ENCODE assay signal across 1 cellular context in genomic region chr7:87391020-87391701, GRCh38.
TF ChIP-seq lines count a peak whose summit lies in the region.

No MANE protein-coding gene starts in this region.

TF ChIP-seq in K562, 482 proteins besides CTCF, POLR2A, EP300 and RAD21 (continued from another document and continues in another):
- TF ChIP-seq, protein P1, sequence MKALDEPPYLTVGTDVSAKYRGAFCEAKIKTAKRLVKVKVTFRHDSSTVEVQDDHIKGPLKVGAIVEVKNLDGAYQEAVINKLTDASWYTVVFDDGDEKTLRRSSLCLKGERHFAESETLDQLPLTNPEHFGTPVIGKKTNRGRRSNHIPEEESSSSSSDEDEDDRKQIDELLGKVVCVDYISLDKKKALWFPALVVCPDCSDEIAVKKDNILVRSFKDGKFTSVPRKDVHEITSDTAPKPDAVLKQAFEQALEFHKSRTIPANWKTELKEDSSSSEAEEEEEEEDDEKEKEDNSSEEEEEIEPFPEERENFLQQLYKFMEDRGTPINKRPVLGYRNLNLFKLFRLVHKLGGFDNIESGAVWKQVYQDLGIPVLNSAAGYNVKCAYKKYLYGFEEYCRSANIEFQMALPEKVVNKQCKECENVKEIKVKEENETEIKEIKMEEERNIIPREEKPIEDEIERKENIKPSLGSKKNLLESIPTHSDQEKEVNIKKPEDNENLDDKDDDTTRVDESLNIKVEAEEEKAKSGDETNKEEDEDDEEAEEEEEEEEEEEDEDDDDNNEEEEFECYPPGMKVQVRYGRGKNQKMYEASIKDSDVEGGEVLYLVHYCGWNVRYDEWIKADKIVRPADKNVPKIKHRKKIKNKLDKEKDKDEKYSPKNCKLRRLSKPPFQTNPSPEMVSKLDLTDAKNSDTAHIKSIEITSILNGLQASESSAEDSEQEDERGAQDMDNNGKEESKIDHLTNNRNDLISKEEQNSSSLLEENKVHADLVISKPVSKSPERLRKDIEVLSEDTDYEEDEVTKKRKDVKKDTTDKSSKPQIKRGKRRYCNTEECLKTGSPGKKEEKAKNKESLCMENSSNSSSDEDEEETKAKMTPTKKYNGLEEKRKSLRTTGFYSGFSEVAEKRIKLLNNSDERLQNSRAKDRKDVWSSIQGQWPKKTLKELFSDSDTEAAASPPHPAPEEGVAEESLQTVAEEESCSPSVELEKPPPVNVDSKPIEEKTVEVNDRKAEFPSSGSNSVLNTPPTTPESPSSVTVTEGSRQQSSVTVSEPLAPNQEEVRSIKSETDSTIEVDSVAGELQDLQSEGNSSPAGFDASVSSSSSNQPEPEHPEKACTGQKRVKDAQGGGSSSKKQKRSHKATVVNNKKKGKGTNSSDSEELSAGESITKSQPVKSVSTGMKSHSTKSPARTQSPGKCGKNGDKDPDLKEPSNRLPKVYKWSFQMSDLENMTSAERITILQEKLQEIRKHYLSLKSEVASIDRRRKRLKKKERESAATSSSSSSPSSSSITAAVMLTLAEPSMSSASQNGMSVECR (CRISPR knock-in tag; IDR thresholded peaks at IDR 0.05): no peak
- TF ChIP-seq CC2D1A (IDR thresholded peaks at IDR 0.05) (no peak), FOXP1 (CRISPR knock-in tag; IDR thresholded peaks at IDR 0.05) (no peak), NFE2 (IDR thresholded peaks at IDR 0.05; ENCODE audit: low read depth) (peak; percentile 86), SREBF1 (IDR thresholded peaks at IDR 0.05; ENCODE audit: borderline replicate concordance, low read depth, low read length) (no peak), MAFG (tag; conservative IDR thresholded peaks at IDR 0.05) (peak; percentile 82), GABPB1 (CRISPR knock-in tag; IDR thresholded peaks at IDR 0.05) (no peak), TAF9B (IDR thresholded peaks at IDR 0.05; ENCODE audit: partially characterized antibody) (no peak), ZKSCAN3 (CRISPR knock-in tag; IDR thresholded peaks at IDR 0.05) (no peak), ZNF561 (CRISPR knock-in tag; conservative IDR thresholded peaks at IDR 0.05) (no peak), MBD1 (CRISPR knock-in tag; IDR thresholded peaks at IDR 0.05) (no peak), CGGBP1 (CRISPR knock-in tag; IDR thresholded peaks at IDR 0.05) (no peak), SNIP1 (IDR thresholded peaks at IDR 0.05; ENCODE audit: low read depth) (no peak), ZNF184 (CRISPR knock-in tag; IDR thresholded peaks at IDR 0.05) (no peak), BACH1 (tag; IDR thresholded peaks at IDR 0.05) (peak; percentile 81), NFRKB (IDR thresholded peaks at IDR 0.05; ENCODE audit: low read depth) (peak; percentile 92), KDM1A (IDR thresholded peaks at IDR 0.05) (no peak), NONO (IDR thresholded peaks at IDR 0.05; ENCODE audit: low read depth in 2 of 2, low read length in 1 of 2) (no peak; a peak in 1 of 4 replicates), JUN (IDR thresholded peaks at IDR 0.05; ENCODE audit: borderline replicate concordance, low read depth, low read length) (no peak), JUN (CRISPR knock-in tag; IDR thresholded peaks at IDR 0.05; ENCODE audit: borderline replicate concordance) (no peak), FOXM1 (IDR thresholded peaks at IDR 0.05; ENCODE audit: low read depth) (no peak), FOXM1 (CRISPR knock-in tag; IDR thresholded peaks at IDR 0.05; ENCODE audit: low read depth) (no peak), ZNF12 (CRISPR knock-in tag; IDR thresholded peaks at IDR 0.05) (no peak), MCM2 (IDR thresholded peaks at IDR 0.05; ENCODE audit: low read depth) (no peak), SMARCE1 (IDR thresholded peaks at IDR 0.05) (no peak), KDM5B (IDR thresholded peaks at IDR 0.05; ENCODE audit: insufficient replicate concordance, low read depth, low read length) (no peak), SLC30A9 (CRISPR knock-in tag; IDR thresholded peaks at IDR 0.05) (no peak), CREB3L1 (IDR thresholded peaks at IDR 0.05; ENCODE audit: borderline replicate concordance, low read depth) (no peak)
- TF ChIP-seq, protein P2, sequence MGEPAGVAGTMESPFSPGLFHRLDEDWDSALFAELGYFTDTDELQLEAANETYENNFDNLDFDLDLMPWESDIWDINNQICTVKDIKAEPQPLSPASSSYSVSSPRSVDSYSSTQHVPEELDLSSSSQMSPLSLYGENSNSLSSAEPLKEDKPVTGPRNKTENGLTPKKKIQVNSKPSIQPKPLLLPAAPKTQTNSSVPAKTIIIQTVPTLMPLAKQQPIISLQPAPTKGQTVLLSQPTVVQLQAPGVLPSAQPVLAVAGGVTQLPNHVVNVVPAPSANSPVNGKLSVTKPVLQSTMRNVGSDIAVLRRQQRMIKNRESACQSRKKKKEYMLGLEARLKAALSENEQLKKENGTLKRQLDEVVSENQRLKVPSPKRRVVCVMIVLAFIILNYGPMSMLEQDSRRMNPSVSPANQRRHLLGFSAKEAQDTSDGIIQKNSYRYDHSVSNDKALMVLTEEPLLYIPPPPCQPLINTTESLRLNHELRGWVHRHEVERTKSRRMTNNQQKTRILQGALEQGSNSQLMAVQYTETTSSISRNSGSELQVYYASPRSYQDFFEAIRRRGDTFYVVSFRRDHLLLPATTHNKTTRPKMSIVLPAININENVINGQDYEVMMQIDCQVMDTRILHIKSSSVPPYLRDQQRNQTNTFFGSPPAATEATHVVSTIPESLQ (CRISPR knock-in tag; IDR thresholded peaks at IDR 0.05): no peak
- TF ChIP-seq, protein P3, sequence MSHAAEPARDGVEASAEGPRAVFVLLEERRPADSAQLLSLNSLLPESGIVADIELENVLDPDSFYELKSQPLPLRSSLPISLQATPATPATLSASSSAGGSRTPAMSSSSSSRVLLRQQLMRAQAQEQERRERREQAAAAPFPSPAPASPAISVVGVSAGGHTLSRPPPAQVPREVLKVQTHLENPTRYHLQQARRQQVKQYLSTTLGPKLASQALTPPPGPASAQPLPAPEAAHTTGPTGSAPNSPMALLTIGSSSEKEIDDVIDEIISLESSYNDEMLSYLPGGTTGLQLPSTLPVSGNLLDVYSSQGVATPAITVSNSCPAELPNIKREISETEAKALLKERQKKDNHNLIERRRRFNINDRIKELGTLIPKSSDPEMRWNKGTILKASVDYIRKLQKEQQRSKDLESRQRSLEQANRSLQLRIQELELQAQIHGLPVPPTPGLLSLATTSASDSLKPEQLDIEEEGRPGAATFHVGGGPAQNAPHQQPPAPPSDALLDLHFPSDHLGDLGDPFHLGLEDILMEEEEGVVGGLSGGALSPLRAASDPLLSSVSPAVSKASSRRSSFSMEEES (CRISPR knock-in tag; IDR thresholded peaks at IDR 0.05): no peak
- TF ChIP-seq, protein P4, sequence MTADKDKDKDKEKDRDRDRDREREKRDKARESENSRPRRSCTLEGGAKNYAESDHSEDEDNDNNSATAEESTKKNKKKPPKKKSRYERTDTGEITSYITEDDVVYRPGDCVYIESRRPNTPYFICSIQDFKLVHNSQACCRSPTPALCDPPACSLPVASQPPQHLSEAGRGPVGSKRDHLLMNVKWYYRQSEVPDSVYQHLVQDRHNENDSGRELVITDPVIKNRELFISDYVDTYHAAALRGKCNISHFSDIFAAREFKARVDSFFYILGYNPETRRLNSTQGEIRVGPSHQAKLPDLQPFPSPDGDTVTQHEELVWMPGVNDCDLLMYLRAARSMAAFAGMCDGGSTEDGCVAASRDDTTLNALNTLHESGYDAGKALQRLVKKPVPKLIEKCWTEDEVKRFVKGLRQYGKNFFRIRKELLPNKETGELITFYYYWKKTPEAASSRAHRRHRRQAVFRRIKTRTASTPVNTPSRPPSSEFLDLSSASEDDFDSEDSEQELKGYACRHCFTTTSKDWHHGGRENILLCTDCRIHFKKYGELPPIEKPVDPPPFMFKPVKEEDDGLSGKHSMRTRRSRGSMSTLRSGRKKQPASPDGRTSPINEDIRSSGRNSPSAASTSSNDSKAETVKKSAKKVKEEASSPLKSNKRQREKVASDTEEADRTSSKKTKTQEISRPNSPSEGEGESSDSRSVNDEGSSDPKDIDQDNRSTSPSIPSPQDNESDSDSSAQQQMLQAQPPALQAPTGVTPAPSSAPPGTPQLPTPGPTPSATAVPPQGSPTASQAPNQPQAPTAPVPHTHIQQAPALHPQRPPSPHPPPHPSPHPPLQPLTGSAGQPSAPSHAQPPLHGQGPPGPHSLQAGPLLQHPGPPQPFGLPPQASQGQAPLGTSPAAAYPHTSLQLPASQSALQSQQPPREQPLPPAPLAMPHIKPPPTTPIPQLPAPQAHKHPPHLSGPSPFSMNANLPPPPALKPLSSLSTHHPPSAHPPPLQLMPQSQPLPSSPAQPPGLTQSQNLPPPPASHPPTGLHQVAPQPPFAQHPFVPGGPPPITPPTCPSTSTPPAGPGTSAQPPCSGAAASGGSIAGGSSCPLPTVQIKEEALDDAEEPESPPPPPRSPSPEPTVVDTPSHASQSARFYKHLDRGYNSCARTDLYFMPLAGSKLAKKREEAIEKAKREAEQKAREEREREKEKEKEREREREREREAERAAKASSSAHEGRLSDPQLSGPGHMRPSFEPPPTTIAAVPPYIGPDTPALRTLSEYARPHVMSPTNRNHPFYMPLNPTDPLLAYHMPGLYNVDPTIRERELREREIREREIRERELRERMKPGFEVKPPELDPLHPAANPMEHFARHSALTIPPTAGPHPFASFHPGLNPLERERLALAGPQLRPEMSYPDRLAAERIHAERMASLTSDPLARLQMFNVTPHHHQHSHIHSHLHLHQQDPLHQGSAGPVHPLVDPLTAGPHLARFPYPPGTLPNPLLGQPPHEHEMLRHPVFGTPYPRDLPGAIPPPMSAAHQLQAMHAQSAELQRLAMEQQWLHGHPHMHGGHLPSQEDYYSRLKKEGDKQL (CRISPR knock-in tag; IDR thresholded peaks at IDR 0.05; ENCODE audit: borderline replicate concordance): no peak
- TF ChIP-seq, protein P5, sequence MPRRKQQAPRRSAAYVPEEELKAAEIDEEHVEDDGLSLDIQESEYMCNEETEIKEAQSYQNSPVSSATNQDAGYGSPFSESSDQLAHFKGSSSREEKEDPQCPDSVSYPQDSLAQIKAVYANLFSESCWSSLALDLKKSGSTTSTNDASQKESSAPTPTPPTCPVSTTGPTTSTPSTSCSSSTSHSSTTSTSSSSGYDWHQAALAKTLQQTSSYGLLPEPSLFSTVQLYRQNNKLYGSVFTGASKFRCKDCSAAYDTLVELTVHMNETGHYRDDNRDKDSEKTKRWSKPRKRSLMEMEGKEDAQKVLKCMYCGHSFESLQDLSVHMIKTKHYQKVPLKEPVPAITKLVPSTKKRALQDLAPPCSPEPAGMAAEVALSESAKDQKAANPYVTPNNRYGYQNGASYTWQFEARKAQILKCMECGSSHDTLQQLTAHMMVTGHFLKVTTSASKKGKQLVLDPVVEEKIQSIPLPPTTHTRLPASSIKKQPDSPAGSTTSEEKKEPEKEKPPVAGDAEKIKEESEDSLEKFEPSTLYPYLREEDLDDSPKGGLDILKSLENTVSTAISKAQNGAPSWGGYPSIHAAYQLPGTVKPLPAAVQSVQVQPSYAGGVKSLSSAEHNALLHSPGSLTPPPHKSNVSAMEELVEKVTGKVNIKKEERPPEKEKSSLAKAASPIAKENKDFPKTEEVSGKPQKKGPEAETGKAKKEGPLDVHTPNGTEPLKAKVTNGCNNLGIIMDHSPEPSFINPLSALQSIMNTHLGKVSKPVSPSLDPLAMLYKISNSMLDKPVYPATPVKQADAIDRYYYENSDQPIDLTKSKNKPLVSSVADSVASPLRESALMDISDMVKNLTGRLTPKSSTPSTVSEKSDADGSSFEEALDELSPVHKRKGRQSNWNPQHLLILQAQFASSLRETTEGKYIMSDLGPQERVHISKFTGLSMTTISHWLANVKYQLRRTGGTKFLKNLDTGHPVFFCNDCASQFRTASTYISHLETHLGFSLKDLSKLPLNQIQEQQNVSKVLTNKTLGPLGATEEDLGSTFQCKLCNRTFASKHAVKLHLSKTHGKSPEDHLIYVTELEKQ (CRISPR knock-in tag; IDR thresholded peaks at IDR 0.05): no peak
- TF ChIP-seq, protein P6, sequence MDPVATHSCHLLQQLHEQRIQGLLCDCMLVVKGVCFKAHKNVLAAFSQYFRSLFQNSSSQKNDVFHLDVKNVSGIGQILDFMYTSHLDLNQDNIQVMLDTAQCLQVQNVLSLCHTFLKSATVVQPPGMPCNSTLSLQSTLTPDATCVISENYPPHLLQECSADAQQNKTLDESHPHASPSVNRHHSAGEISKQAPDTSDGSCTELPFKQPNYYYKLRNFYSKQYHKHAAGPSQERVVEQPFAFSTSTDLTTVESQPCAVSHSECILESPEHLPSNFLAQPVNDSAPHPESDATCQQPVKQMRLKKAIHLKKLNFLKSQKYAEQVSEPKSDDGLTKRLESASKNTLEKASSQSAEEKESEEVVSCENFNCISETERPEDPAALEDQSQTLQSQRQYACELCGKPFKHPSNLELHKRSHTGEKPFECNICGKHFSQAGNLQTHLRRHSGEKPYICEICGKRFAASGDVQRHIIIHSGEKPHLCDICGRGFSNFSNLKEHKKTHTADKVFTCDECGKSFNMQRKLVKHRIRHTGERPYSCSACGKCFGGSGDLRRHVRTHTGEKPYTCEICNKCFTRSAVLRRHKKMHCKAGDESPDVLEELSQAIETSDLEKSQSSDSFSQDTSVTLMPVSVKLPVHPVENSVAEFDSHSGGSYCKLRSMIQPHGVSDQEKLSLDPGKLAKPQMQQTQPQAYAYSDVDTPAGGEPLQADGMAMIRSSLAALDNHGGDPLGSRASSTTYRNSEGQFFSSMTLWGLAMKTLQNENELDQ (CRISPR knock-in tag; IDR thresholded peaks at IDR 0.05; ENCODE audit: borderline replicate concordance): no peak
